In genomic region chr4:105414316-105414715, GRCh38 we compare ENCODE assay signal across 17 cellular contexts.
"Had no signal": no experiment of that assay in that cellular context is flagged by ENCODE, and none has a peak within 500 bp of the region (broad histone marks: within the 10 kb centered on the region; RNA-seq: fewer than 3 reads in every experiment).

No MANE protein-coding gene starts in this region.

- H3K27ac ChIP-seq: colonic mucosa, heart left ventricle, lower lobe of right lung, sigmoid colon had no signal

- H3K27ac Mint-ChIP-seq: naive B cell, nephron had no signal

- DNase-seq: cerebellar nuclear complex; colonic mucosa; dermis blood vessel endothelial cell; effector CD4-positive, alpha-beta T cell; foreskin melanocyte; heart left ventricle; hippocampal formation; lower lobe of right lung; mesendoderm; naive B cell; sigmoid colon; stimulated activated CD4-positive, alpha-beta T cell treated with anti-CD3 and anti-CD28 coated beads, Interleukin-12 subunit alpha, Interleukin-12 subunit beta, amount 100 ng/mL, for 4 hours; stimulated activated naive CD4-positive, alpha-beta T cell; trophoblast cell had no signal

- H3K4me3 ChIP-seq: colonic mucosa, heart left ventricle, lower lobe of right lung, sigmoid colon, skin epidermis had no signal

- H3K27me3 Mint-ChIP-seq: naive B cell had no signal

- H3K9me3 ChIP-seq: colonic mucosa, lower lobe of right lung, sigmoid colon had no signal

- ATAC-seq: left lobe of liver had no signal

- H3K4me3 Mint-ChIP-seq: naive B cell, nephron had no signal

- H3K4me1 Mint-ChIP-seq: nephron had no signal

- H3K27me3 ChIP-seq: colonic mucosa, heart left ventricle, sigmoid colon had no signal

- H3K4me1 ChIP-seq: colonic mucosa, heart left ventricle, lower lobe of right lung, sigmoid colon had no signal
